ENCODE assay signal across 1 cellular context in the genomic region with DNA sequence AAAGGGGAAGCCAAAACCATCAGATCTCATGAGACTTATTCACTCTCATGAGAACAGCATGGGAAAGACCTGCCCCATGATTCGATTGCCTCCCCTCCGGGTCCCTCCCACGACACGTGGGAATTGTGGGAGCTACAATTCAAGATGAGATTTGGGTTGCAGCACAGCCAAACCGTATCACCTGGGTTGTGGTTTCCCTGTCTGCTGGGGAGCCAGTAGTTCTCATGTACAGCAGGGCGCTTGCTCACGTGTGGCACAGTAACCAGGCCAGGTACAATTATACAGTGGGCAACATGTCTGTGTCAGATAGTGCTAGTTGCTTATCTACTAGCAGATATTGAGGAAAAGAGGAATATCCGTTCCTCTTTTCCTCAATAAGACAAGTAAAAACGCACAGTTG.
TF ChIP-seq lines count a peak whose summit lies in the region.

No MANE protein-coding gene starts in this region.

TF ChIP-seq in GM12878, 131 proteins besides CTCF, POLR2A, EP300 and RAD21 (continues in another document):
- TF ChIP-seq CBX5 (IDR thresholded peaks at IDR 0.05; ENCODE audit: low read depth) (no peak), CREB1 (IDR thresholded peaks at IDR 0.05; ENCODE audit: low read depth) (no peak), EED (IDR thresholded peaks at IDR 0.05; ENCODE audit: low read depth) (0 out of 2 replicates have a peak, but pooled peaks have one; percentile 14), GATAD2B (conservative IDR thresholded peaks at IDR 0.05; ENCODE audit: low read depth) (peak; percentile 75; the same call in 1 of the 2 replicates), CBFB (IDR thresholded peaks at IDR 0.05; ENCODE audit: low read depth) (no peak), ETV6 (conservative IDR thresholded peaks at IDR 0.05 in 1 of 2, IDR thresholded peaks at IDR 0.05 in 1 of 2; ENCODE audit: borderline replicate concordance in 1 of 2, low read depth in 1 of 2) (no peak), NR2C2 (IDR thresholded peaks at IDR 0.05; ENCODE audit: borderline replicate concordance, control insufficient read depth, insufficient read length, low read depth) (no peak), HDAC2 (IDR thresholded peaks at IDR 0.05) (no peak), CUX1 (IDR thresholded peaks at IDR 0.05; ENCODE audit: insufficient replicate concordance, low read depth, low read length) (peak; percentile 89), BHLHE40 (IDR thresholded peaks at IDR 0.05; ENCODE audit: borderline replicate concordance in 1 of 2, low read depth in 2 of 2, low read length in 1 of 2) (peak; percentile 86 to 88), SKIL (IDR thresholded peaks at IDR 0.05; ENCODE audit: low read depth, poor library complexity, severe bottlenecking) (no peak), RUNX3 (IDR thresholded peaks at IDR 0.05; ENCODE audit: low read length) (peak; percentile 61; the same call in 1 of the 2 replicates), ELK1 (IDR thresholded peaks at IDR 0.05; ENCODE audit: low read depth, low read length) (no peak), SMAD1 (IDR thresholded peaks at IDR 0.05; ENCODE audit: low read depth, partially characterized antibody) (peak; percentile 78), PML (IDR thresholded peaks at IDR 0.05; ENCODE audit: low read length) (no peak), MTA3 (IDR thresholded peaks at IDR 0.05; ENCODE audit: borderline replicate concordance, low read length) (no peak), E2F8 (IDR thresholded peaks at IDR 0.05; ENCODE audit: low read depth, partially characterized antibody) (no peak), RAD51 (IDR thresholded peaks at IDR 0.05) (peak; percentile 54), MLLT1 (IDR thresholded peaks at IDR 0.05) (no peak), BMI1 (IDR thresholded peaks at IDR 0.05; ENCODE audit: borderline replicate concordance) (no peak), ZNF24 (IDR thresholded peaks at IDR 0.05) (no peak), YY1 (IDR thresholded peaks at IDR 0.05; ENCODE audit: low read depth, low read length) (no peak), NRF1 (conservative IDR thresholded peaks at IDR 0.05; ENCODE audit: low read depth, low read length) (no peak), GABPA (IDR thresholded peaks at IDR 0.05; ENCODE audit: low read depth) (no peak), SPI1 (IDR thresholded peaks at IDR 0.05; ENCODE audit: borderline replicate concordance, insufficient read depth, low read depth, low read length) (0 out of 2 replicates have a peak, but pooled peaks have one; percentile 55), ATF7 (IDR thresholded peaks at IDR 0.05; ENCODE audit: low read depth) (no peak), SREBF1 (IDR thresholded peaks at IDR 0.05; ENCODE audit: low read length) (no peak), ZBTB4 (CRISPR knock-in tag; IDR thresholded peaks at IDR 0.05) (no peak), ESRRA (IDR thresholded peaks at IDR 0.05; ENCODE audit: low read length) (no peak), NFIC (IDR thresholded peaks at IDR 0.05; ENCODE audit: low read depth, low read length) (no peak), IKZF2 (IDR thresholded peaks at IDR 0.05) (no peak), ZSCAN29 (IDR thresholded peaks at IDR 0.05) (no peak)
- TF ChIP-seq, protein P1, sequence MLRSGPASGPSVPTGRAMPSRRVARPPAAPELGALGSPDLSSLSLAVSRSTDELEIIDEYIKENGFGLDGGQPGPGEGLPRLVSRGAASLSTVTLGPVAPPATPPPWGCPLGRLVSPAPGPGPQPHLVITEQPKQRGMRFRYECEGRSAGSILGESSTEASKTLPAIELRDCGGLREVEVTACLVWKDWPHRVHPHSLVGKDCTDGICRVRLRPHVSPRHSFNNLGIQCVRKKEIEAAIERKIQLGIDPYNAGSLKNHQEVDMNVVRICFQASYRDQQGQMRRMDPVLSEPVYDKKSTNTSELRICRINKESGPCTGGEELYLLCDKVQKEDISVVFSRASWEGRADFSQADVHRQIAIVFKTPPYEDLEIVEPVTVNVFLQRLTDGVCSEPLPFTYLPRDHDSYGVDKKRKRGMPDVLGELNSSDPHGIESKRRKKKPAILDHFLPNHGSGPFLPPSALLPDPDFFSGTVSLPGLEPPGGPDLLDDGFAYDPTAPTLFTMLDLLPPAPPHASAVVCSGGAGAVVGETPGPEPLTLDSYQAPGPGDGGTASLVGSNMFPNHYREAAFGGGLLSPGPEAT (IDR thresholded peaks at IDR 0.05; ENCODE audit: low read depth): no peak; the same call in 1 of the 2 replicates
- TF ChIP-seq, protein P2, sequence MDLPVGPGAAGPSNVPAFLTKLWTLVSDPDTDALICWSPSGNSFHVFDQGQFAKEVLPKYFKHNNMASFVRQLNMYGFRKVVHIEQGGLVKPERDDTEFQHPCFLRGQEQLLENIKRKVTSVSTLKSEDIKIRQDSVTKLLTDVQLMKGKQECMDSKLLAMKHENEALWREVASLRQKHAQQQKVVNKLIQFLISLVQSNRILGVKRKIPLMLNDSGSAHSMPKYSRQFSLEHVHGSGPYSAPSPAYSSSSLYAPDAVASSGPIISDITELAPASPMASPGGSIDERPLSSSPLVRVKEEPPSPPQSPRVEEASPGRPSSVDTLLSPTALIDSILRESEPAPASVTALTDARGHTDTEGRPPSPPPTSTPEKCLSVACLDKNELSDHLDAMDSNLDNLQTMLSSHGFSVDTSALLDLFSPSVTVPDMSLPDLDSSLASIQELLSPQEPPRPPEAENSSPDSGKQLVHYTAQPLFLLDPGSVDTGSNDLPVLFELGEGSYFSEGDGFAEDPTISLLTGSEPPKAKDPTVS (IDR thresholded peaks at IDR 0.05; ENCODE audit: low read depth, low read length): no peak
